8 cellular contexts compared by ENCODE assay signal in the genomic region with DNA sequence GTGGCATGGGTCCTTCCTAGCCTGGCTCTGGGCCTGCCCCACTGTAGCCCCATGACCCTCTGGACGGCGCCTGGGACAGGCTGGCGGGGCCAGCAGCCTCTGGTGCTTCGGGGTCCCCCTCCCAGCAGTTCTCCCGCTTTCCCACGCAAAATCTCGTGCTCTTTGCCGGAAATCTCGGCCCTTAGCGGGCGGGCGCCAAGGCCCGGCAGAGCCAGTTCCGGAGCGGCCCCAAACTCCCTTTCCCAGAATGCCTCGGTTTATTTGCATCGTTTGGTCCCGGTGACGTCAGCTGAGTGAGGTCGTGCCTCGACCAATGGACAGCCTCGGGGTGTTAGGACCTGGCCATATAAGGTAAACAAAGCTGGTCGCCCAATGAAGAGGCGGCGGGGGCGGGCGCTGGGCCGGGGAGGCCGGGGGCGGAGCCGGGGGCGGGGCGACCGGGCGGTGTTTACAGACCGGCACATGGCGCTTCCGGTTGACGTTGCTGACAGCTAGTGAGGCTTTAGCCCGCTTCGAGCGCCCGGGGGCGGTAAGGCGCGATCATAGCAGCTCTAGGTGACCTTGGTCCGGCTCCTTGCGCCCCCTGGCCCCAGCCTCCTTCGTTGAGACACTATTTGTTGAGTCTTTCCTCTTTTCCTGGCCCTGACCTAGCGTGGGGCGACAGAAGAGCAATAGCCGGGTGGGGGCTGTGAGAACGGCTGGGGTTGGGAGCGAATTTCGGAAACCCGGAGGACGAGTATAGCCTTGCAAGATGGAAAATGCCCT. TPM values are rescaled to one million over a fixed set of nuclear protein-coding genes. Genes with fewer than 3 reads are reported as not detected.
DNase-seq lines count a peak whose midpoint lies in the region; ATAC-seq, FAIRE-seq and TF ChIP-seq lines count a peak whose summit lies in the region.

No MANE protein-coding gene starts in this region.

- ATAC-seq in GM19025 (IDR thresholded peaks at IDR 0.05; ENCODE audit: low read depth, unreplicated experiment) (peak; percentile 70), HG03342 (IDR thresholded peaks at IDR 0.05; ENCODE audit: unreplicated experiment) (peak; percentile 79)
- peak; percentile 89 to 90 for ATAC-seq in activated CD4-positive, CD25-positive, alpha-beta regulatory T cell treated with anti-CD3 and anti-CD28 coated beads, Interleukin-2, amount 50 U/mL, for 24 hours

- H3K79me2 ChIP-seq in keratinocyte (ENCODE audit: control insufficient read depth, insufficient read depth, low read length): peaks cover 28% of the 10 kb centered on the region

- H4K20me1 ChIP-seq in keratinocyte (ENCODE audit: control insufficient read depth, extremely low read depth, insufficient read depth, low read length): no peaks in the 10 kb centered on the region

- H3K4me1 ChIP-seq in keratinocyte (ENCODE audit: control insufficient read depth, extremely low read depth, insufficient read depth, low read length): peaks cover 38% of the 10 kb centered on the region

- H2AFZ ChIP-seq in keratinocyte (ENCODE audit: control insufficient read depth, low read length): peak overlapping the region; percentile 95

- no peaks in the 10 kb centered on the region for H3K36me3 ChIP-seq in keratinocyte (ENCODE audit: control insufficient read depth in 2 of 2, extremely low read depth in 1 of 2, insufficient read depth in 2 of 2, low read length in 2 of 2)

- peak; percentile 98 for DNase-seq in AG20443 (ENCODE audit: low spot score)
- peak; percentile 97 for DNase-seq in NCI-H345 treated with DMSO at 0.1 percent for 48 hours (lab: John Stamatoyannopoulos, UW; ENCODE audit: unreplicated experiment)
- peak; percentile 97 to 99 for DNase-seq in cerebellar nuclear complex (lab: John Stamatoyannopoulos, UW)
- peak; percentile 98 for DNase-seq in keratinocyte (ENCODE audit: low read depth, low spot score)
- peak; percentile 96 to 97 for DNase-seq in stimulated activated CD4-positive, alpha-beta T cell treated with anti-CD3 and anti-CD28 coated beads, Interleukin-15, amount 100 ng/mL, for 1 hour (ENCODE audit: low read depth in 1 of 2, low spot score in 1 of 2)

- dilution Hi-C loops in keratinocyte (cut with MboI; ENCODE audit: extremely low pct_ligation_motif_present, low sequenced_read_pairs): no loop called here

- FAIRE-seq in keratinocyte (lab: Jason Lieb, UNC): peak; percentile 82

- no peaks in the 10 kb centered on the region for H3K9me3 ChIP-seq in keratinocyte (ENCODE audit: control insufficient read depth, low read depth, low read length)

- H3K4me3 ChIP-seq in keratinocyte (ENCODE audit: control insufficient read depth in 2 of 3, extremely low read depth in 1 of 3, insufficient read depth in 2 of 3, low read depth in 1 of 3, low read length in 3 of 3): peak overlapping the region; percentile 56 to 83 (median 81)

- no peaks in the 10 kb centered on the region for H3K9me1 ChIP-seq in keratinocyte (ENCODE audit: control insufficient read depth, extremely low read depth, insufficient read depth, low read length)

- no peaks in the 10 kb centered on the region for H3K27me3 ChIP-seq in keratinocyte (ENCODE audit: control insufficient read depth, extremely low read depth, insufficient read depth, low read length)

- peak in 1 of 3 experiments; percentile 51 for TF ChIP-seq CTCF in keratinocyte (optimal IDR thresholded peaks at IDR 0.05 in 1 of 3, IDR thresholded peaks at IDR 0.05 in 1 of 3, conservative IDR thresholded peaks at IDR 0.05 in 1 of 3; ENCODE audit: extremely low read depth in 1 of 3, insufficient read depth in 2 of 3, low read length in 3 of 3)

- H3K27ac ChIP-seq in keratinocyte (ENCODE audit: control insufficient read depth, insufficient read depth, low read length): peak overlapping the region; percentile 85

- peak overlapping the region; percentile 87 for H3K9ac ChIP-seq in keratinocyte (ENCODE audit: control insufficient read depth, extremely low read depth, insufficient read depth, low read length)

- H3K4me2 ChIP-seq in keratinocyte (ENCODE audit: control insufficient read depth, extremely low read depth, insufficient read depth, low read depth, low read length): peak overlapping the region; percentile 88

RNA-seq across cellular contexts. Expression of a gene that starts 1.5 kb away (rescaled TPM):
- 3.6 to 7.7 TPM (median 4.0 TPM) in 3 replicates for polyA plus RNA-seq in keratinocyte
- 7.3 TPM for polyA plus RNA-seq in keratinocyte (2011; ENCODE audit: low read depth)
- 3.2 and 11.7 TPM in 2 replicates for polyA plus RNA-seq in keratinocyte (2011; cell fraction: cytosol; rRNA removed)
- polyA plus RNA-seq in keratinocyte (2011; cell fraction: nucleus; rRNA removed): 9.2 and 14.3 TPM in 2 replicates
- 15.0 and 23.1 TPM in 2 replicates for polyA plus RNA-seq in keratinocyte (2012; ENCODE audit: low replicate concordance)
- polyA minus RNA-seq in keratinocyte: 1.2 to 5.2 TPM (median 2.2 TPM) in 3 replicates
- polyA minus RNA-seq in keratinocyte (2011; cell fraction: cytosol; rRNA and poly(A)+ RNA removed): 25.3 TPM
- 7.0 and 9.4 TPM in 2 replicates for polyA minus RNA-seq in keratinocyte (2011; cell fraction: nucleus; rRNA and poly(A)+ RNA removed)

RNA-seq across cellular contexts. Expression of a gene that starts 8.4 kb away (rescaled TPM):
- 1.9 to 6.7 TPM (median 2.6 TPM) in 3 replicates for polyA plus RNA-seq in keratinocyte
- polyA plus RNA-seq in keratinocyte (2011; ENCODE audit: low read depth): 30.6 TPM
- polyA plus RNA-seq in keratinocyte (2011; cell fraction: cytosol; rRNA removed): 4.1 and 10.4 TPM in 2 replicates
- 17.0 and 23.2 TPM in 2 replicates for polyA plus RNA-seq in keratinocyte (2011; cell fraction: nucleus; rRNA removed)
- polyA plus RNA-seq in keratinocyte (2012; ENCODE audit: low replicate concordance): 14.5 and 21.2 TPM in 2 replicates
- polyA minus RNA-seq in keratinocyte: 6.8 to 35.3 TPM (median 10.5 TPM) in 3 replicates
- polyA minus RNA-seq in keratinocyte (2011; cell fraction: cytosol; rRNA and poly(A)+ RNA removed): 25.5 TPM
- polyA minus RNA-seq in keratinocyte (2011; cell fraction: nucleus; rRNA and poly(A)+ RNA removed): 14.0 and 15.9 TPM in 2 replicates

Comparison
In these comparisons a context has a peak if more than half of its experiments do, and no peak if none do; other contexts are left out.
1. Peak in every context shown above with its lines: DNase-seq, ATAC-seq, H3K4me3 ChIP-seq and H3K27ac ChIP-seq.